ENCODE assay signal across 1 cellular context in the genomic region with DNA sequence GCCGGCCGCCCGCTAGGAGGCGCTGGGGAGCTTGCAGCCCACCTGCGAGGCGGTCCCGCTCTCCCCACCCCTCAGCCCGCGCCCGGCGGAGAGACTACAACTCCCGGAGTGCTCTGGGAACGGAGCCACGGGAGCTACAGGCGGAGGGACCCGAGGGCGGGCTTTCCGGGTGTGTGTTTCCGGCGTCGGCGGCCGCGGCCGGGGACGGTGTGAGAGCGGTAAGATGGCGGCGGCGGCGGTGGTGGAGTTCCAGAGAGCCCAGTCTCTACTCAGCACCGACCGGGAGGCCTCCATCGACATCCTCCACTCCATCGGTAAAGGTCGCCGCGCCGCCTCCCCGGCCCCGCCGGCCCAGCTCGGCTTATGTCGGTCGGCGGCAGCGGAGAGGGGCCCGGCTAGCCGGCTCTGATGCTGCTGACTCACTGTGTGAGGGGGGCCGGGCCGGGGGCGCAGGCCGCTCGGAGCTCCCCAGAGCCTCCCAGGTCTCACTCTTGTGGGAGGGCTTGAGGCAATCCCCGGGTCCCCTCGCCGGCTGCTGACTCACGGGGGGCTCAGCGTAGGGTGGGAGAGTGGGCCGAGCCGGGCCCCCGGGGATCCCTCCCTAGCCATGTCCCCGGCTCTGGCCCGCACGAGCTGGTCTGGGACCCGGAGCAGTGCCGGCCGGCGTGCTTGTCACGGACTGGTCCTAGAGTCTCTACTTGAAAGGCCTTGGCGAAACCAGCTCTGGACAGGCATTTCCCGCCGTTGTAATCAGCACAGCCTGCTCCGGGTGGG.
TF ChIP-seq lines count a peak whose summit lies in the region.

A gene (plus strand): TSS at position 210 of the 774 bp plus-strand sequence. CDS start 14 bp downstream, at position 224.

TF ChIP-seq in K562, 482 proteins besides CTCF, POLR2A, EP300 and RAD21 (continued from another document and continues in another):
- TF ChIP-seq, protein P1, sequence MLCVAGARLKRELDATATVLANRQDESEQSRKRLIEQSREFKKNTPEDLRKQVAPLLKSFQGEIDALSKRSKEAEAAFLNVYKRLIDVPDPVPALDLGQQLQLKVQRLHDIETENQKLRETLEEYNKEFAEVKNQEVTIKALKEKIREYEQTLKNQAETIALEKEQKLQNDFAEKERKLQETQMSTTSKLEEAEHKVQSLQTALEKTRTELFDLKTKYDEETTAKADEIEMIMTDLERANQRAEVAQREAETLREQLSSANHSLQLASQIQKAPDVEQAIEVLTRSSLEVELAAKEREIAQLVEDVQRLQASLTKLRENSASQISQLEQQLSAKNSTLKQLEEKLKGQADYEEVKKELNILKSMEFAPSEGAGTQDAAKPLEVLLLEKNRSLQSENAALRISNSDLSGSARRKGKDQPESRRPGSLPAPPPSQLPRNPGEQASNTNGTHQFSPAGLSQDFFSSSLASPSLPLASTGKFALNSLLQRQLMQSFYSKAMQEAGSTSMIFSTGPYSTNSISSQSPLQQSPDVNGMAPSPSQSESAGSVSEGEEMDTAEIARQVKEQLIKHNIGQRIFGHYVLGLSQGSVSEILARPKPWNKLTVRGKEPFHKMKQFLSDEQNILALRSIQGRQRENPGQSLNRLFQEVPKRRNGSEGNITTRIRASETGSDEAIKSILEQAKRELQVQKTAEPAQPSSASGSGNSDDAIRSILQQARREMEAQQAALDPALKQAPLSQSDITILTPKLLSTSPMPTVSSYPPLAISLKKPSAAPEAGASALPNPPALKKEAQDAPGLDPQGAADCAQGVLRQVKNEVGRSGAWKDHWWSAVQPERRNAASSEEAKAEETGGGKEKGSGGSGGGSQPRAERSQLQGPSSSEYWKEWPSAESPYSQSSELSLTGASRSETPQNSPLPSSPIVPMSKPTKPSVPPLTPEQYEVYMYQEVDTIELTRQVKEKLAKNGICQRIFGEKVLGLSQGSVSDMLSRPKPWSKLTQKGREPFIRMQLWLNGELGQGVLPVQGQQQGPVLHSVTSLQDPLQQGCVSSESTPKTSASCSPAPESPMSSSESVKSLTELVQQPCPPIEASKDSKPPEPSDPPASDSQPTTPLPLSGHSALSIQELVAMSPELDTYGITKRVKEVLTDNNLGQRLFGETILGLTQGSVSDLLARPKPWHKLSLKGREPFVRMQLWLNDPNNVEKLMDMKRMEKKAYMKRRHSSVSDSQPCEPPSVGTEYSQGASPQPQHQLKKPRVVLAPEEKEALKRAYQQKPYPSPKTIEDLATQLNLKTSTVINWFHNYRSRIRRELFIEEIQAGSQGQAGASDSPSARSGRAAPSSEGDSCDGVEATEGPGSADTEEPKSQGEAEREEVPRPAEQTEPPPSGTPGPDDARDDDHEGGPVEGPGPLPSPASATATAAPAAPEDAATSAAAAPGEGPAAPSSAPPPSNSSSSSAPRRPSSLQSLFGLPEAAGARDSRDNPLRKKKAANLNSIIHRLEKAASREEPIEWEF (CRISPR knock-in tag; IDR thresholded peaks at IDR 0.05) = no peak
- no peak for TF ChIP-seq PTTG1 (tag; IDR thresholded peaks at IDR 0.05; ENCODE audit: low read depth)
- no peak for TF ChIP-seq ZNF184 (CRISPR knock-in tag; IDR thresholded peaks at IDR 0.05)
- TF ChIP-seq KHSRP (IDR thresholded peaks at IDR 0.05) = no peak
- TF ChIP-seq, protein P2, sequence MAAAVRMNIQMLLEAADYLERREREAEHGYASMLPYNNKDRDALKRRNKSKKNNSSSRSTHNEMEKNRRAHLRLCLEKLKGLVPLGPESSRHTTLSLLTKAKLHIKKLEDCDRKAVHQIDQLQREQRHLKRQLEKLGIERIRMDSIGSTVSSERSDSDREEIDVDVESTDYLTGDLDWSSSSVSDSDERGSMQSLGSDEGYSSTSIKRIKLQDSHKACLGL (CRISPR knock-in tag; IDR thresholded peaks at IDR 0.05; ENCODE audit: borderline replicate concordance, poor library complexity, severe bottlenecking) = no peak
- TF ChIP-seq, protein P3, sequence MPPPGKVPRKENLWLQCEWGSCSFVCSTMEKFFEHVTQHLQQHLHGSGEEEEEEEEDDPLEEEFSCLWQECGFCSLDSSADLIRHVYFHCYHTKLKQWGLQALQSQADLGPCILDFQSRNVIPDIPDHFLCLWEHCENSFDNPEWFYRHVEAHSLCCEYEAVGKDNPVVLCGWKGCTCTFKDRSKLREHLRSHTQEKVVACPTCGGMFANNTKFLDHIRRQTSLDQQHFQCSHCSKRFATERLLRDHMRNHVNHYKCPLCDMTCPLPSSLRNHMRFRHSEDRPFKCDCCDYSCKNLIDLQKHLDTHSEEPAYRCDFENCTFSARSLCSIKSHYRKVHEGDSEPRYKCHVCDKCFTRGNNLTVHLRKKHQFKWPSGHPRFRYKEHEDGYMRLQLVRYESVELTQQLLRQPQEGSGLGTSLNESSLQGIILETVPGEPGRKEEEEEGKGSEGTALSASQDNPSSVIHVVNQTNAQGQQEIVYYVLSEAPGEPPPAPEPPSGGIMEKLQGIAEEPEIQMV (tag; conservative IDR thresholded peaks at IDR 0.05; ENCODE audit: low read depth) = no peak
- TF ChIP-seq SRSF1 (IDR thresholded peaks at IDR 0.05; ENCODE audit: low read depth, low read length) = no peak
- TF ChIP-seq, protein P4, sequence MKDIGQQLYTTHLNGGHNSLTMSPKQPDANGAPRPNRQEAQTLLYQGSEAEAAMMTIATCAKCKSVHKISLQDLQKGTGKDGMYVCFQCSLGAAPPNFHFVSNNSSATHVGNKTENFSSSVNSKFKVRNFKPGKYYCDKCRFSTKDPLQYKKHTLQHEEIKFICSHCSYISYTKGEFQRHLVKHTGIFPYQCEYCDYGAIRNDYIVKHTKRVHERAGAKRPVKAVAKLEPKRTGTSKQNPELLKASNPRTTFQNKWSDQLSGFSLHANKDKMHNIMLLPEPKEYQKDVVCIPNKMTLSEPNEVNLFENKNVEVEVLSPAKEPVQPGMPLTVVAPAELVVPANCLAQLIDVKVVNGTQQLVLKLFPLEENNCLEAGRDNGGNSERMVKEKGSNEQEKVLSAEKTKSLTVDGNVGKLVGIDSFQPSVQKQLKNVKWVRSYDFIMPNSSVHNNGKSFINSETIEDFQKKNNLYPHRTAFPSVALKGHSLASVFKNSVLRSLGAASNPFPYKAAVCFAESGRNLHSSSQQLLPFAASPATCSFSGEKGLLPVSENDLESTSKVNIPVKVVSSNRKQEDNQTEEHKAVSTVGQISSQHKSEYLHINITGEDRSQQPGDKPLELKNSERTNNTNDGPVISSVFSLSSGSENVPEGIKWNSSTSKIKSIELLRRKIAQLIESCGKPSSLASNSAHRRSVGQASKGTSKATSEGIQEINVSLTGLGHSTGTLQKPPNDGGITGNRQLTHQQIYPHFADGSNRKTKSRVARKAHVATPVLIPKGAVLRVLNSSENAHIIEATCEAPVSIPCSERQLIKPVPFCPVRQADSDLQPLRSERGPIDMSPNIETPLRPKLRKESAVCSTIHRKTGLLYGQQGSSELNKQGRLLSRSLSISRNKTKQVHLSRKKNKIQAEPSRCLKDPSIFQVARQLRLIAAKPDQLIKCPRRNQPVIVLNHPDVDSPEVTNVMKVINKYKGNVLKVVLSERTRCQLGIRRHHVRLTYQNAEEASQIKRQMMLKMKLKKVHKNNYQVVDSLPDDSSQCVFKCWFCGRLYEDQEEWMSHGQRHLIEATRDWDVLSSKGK (CRISPR knock-in tag; IDR thresholded peaks at IDR 0.05) = no peak
- TF ChIP-seq, protein P5, sequence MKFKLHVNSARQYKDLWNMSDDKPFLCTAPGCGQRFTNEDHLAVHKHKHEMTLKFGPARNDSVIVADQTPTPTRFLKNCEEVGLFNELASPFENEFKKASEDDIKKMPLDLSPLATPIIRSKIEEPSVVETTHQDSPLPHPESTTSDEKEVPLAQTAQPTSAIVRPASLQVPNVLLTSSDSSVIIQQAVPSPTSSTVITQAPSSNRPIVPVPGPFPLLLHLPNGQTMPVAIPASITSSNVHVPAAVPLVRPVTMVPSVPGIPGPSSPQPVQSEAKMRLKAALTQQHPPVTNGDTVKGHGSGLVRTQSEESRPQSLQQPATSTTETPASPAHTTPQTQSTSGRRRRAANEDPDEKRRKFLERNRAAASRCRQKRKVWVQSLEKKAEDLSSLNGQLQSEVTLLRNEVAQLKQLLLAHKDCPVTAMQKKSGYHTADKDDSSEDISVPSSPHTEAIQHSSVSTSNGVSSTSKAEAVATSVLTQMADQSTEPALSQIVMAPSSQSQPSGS (CRISPR knock-in tag; IDR thresholded peaks at IDR 0.05) = no peak
- 0 out of 2 replicates have a peak, but pooled peaks have one; percentile 40 for TF ChIP-seq KLF16 (IDR thresholded peaks at IDR 0.05)
- TF ChIP-seq HDAC2 (IDR thresholded peaks at IDR 0.05) = no peak
- no peak for TF ChIP-seq TEAD4 (IDR thresholded peaks at IDR 0.05; ENCODE audit: low read length)
- no peak for TF ChIP-seq TEAD4 (CRISPR knock-in tag; IDR thresholded peaks at IDR 0.05; ENCODE audit: borderline replicate concordance)
- TF ChIP-seq ELF4 (CRISPR knock-in tag; IDR thresholded peaks at IDR 0.05) = no peak
- TF ChIP-seq KAT8 (IDR thresholded peaks at IDR 0.05; ENCODE audit: low read depth) = no peak
- TF ChIP-seq CBX8 (IDR thresholded peaks at IDR 0.05; ENCODE audit: borderline replicate concordance, extremely low read depth, low read depth, low read length, poor library complexity, severe bottlenecking) = no peak
- TF ChIP-seq, protein P6, sequence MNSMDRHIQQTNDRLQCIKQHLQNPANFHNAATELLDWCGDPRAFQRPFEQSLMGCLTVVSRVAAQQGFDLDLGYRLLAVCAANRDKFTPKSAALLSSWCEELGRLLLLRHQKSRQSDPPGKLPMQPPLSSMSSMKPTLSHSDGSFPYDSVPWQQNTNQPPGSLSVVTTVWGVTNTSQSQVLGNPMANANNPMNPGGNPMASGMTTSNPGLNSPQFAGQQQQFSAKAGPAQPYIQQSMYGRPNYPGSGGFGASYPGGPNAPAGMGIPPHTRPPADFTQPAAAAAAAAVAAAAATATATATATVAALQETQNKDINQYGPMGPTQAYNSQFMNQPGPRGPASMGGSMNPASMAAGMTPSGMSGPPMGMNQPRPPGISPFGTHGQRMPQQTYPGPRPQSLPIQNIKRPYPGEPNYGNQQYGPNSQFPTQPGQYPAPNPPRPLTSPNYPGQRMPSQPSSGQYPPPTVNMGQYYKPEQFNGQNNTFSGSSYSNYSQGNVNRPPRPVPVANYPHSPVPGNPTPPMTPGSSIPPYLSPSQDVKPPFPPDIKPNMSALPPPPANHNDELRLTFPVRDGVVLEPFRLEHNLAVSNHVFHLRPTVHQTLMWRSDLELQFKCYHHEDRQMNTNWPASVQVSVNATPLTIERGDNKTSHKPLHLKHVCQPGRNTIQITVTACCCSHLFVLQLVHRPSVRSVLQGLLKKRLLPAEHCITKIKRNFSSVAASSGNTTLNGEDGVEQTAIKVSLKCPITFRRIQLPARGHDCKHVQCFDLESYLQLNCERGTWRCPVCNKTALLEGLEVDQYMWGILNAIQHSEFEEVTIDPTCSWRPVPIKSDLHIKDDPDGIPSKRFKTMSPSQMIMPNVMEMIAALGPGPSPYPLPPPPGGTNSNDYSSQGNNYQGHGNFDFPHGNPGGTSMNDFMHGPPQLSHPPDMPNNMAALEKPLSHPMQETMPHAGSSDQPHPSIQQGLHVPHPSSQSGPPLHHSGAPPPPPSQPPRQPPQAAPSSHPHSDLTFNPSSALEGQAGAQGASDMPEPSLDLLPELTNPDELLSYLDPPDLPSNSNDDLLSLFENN (IDR thresholded peaks at IDR 0.05; ENCODE audit: low read depth in 2 of 2, low read length in 2 of 2) = peak in 1 of 2 experiments; percentile 33; a peak in 1 of 4 replicates
- TF ChIP-seq, protein P7, sequence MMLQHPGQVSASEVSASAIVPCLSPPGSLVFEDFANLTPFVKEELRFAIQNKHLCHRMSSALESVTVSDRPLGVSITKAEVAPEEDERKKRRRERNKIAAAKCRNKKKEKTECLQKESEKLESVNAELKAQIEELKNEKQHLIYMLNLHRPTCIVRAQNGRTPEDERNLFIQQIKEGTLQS (IDR thresholded peaks at IDR 0.05) = no peak
- TF ChIP-seq, protein P7 (CRISPR knock-in tag; conservative IDR thresholded peaks at IDR 0.05) = no peak
- no peak for TF ChIP-seq TAL1 (IDR thresholded peaks at IDR 0.05)
- TF ChIP-seq TCF3 (CRISPR knock-in tag; IDR thresholded peaks at IDR 0.05) = no peak
- TF ChIP-seq ZNF668 (CRISPR knock-in tag; IDR thresholded peaks at IDR 0.05) = no peak
- TF ChIP-seq, protein P8, sequence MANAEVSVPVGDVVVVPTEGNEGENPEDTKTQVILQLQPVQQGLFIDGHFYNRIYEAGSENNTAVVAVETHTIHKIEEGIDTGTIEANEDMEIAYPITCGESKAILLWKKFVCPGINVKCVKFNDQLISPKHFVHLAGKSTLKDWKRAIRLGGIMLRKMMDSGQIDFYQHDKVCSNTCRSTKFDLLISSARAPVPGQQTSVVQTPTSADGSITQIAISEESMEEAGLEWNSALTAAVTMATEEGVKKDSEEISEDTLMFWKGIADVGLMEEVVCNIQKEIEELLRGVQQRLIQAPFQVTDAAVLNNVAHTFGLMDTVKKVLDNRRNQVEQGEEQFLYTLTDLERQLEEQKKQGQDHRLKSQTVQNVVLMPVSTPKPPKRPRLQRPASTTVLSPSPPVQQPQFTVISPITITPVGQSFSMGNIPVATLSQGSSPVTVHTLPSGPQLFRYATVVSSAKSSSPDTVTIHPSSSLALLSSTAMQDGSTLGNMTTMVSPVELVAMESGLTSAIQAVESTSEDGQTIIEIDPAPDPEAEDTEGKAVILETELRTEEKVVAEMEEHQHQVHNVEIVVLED (CRISPR knock-in tag; IDR thresholded peaks at IDR 0.05) = peak; percentile 81
- TF ChIP-seq, protein P9, sequence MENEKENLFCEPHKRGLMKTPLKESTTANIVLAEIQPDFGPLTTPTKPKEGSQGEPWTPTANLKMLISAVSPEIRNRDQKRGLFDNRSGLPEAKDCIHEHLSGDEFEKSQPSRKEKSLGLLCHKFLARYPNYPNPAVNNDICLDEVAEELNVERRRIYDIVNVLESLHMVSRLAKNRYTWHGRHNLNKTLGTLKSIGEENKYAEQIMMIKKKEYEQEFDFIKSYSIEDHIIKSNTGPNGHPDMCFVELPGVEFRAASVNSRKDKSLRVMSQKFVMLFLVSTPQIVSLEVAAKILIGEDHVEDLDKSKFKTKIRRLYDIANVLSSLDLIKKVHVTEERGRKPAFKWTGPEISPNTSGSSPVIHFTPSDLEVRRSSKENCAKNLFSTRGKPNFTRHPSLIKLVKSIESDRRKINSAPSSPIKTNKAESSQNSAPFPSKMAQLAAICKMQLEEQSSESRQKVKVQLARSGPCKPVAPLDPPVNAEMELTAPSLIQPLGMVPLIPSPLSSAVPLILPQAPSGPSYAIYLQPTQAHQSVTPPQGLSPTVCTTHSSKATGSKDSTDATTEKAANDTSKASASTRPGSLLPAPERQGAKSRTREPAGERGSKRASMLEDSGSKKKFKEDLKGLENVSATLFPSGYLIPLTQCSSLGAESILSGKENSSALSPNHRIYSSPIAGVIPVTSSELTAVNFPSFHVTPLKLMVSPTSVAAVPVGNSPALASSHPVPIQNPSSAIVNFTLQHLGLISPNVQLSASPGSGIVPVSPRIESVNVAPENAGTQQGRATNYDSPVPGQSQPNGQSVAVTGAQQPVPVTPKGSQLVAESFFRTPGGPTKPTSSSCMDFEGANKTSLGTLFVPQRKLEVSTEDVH (IDR thresholded peaks at IDR 0.05; ENCODE audit: low read depth, partially characterized antibody) = peak; percentile 82
- TF ChIP-seq TCF7L2 (IDR thresholded peaks at IDR 0.05; ENCODE audit: low read depth, low read length) = no peak
- no peak for TF ChIP-seq BMI1 (IDR thresholded peaks at IDR 0.05; ENCODE audit: low read length)
